In genomic region chr7:132158841-132159240, GRCh38 we compare ENCODE assay signal across 30 cellular contexts.
"Had no signal": no experiment of that assay in that cellular context is flagged by ENCODE, and none has a peak within 500 bp of the region (broad histone marks: within the 10 kb centered on the region; RNA-seq: fewer than 3 reads in every experiment).

No MANE protein-coding gene starts in this region.

- H3K27me3 ChIP-seq: adrenal gland, ascending aorta, body of pancreas, breast epithelium, cardiac muscle cell had no signal

- DNase-seq: activated effector memory CD4-positive, alpha-beta T cell treated with anti-CD3 and anti-CD28 coated beads, Interleukin-2, amount 50 U/mL, for 16 hours; activated effector memory CD4-positive, alpha-beta T cell treated with Interleukin-2 at 50 U/mL for 16 hours; activated gamma-delta T cell; activated gamma-delta T cell treated with Interleukin-2 at 50 U/mL for 16 hours; activated naive CD4-positive, alpha-beta T cell; activated naive CD4-positive, alpha-beta T cell treated with anti-CD3 and anti-CD28 coated beads for 36 hours; activated naive CD4-positive, alpha-beta T cell treated with anti-CD3 and anti-CD28 coated beads, Interleukin-2, amount 10 ng/mL, durations not matched to agents 7 days and 5 days; activated naive CD4-positive, alpha-beta T cell treated with anti-CD3 and anti-CD28 coated beads, Interleukin-2, amount 50 U/mL, for 16 hours; activated naive CD4-positive, alpha-beta T cell treated with Interleukin-2 at 50 U/mL for 16 hours; activated naive CD8-positive, alpha-beta T cell treated with anti-CD3 and anti-CD28 coated beads for 36 hours; activated naive CD8-positive, alpha-beta T cell treated with anti-CD3 and anti-CD28 coated beads, Interleukin-2, amount 10 ng/mL, durations not matched to agents 7 days and 5 days; activated naive CD8-positive, alpha-beta T cell treated with anti-CD3 and anti-CD28 coated beads, Interleukin-2, amount 50 U/mL, for 24 hours; activated T-cell treated with anti-CD3 and anti-CD28 coated beads, Interleukin-2, amount 50 U/mL, for 1 hour; activated T-cell treated with anti-CD3 and anti-CD28 coated beads, Interleukin-2, amount 50 U/mL, for 24 hours; activated T-cell treated with anti-CD3 and anti-CD28 coated beads, Interleukin-2, amount 50 U/mL, for 4 hours; activated T-cell treated with anti-CD3 and anti-CD28 coated beads, Interleukin-2, amount 50 U/mL, for 48 hours; activated T-cell treated with anti-CD3 and anti-CD28 coated beads, Interleukin-2, amount 50 U/mL, for 72 hours; adrenal gland; amniotic stem cell; amygdala; anterior cingulate cortex; aorta; body of pancreas; brain microvascular endothelial cell; caudate nucleus; central memory CD4-positive, alpha-beta T cell; cerebellar nuclear complex had no signal

- H3K9me3 ChIP-seq: adrenal gland, ascending aorta, body of pancreas, breast epithelium had no signal

- H3K36me3 ChIP-seq: adrenal gland, brain microvascular endothelial cell, breast epithelium, cardiac muscle cell had no signal

- H3K4me1 ChIP-seq: adrenal gland, body of pancreas, breast epithelium had no signal

- H3K27ac ChIP-seq: adrenal gland, ascending aorta, body of pancreas, brain microvascular endothelial cell, breast epithelium, cardiac muscle cell had no signal

- H3K4me3 ChIP-seq: adrenal gland, ascending aorta, body of pancreas, breast epithelium, cardiac muscle cell had no signal
